Comparison of ENCODE assay signal across 7 cellular contexts in the genomic region with DNA sequence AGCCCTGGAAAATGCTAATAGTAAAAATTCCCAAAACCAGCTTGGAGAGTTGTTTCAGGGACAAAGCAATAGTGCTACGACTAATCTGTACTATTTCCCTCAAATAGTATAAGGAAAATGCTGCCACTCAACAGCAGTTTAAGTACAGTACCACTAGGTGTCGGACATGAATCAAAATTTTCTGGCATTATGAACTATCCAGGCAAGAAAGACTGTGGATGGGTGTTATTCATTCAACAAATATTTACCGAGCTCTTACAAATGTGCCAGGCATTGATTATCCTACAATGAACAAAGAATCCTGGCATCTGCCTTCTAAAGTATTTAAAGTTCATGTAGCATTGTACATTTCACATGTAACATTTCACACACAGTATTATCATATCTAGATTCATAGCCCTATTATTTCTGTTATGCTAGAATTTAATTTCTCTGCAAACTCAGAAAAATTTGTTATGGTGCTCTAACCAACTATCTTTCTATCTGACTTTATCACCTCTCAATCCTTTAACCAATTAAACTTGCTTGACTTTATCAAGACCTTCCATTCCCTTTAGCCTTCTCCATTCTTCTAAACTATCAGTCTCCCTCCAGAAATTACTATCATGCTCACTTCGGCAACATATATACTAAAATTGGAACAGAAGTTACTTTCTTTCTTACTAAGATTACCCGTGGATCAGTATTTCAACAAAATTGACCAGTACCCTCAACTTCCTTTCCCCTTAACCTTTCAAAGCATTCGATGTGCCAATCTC.
DNase-seq lines count a peak whose midpoint lies in the region; ATAC-seq and TF ChIP-seq lines count a peak whose summit lies in the region.

No MANE protein-coding gene starts in this region.

- peaks cover 10% of the 10 kb centered on the region for H3K36me3 Mint-ChIP-seq in brain

- H3K4me3 Mint-ChIP-seq in brain: no peak overlapping the region

- no peak overlapping the region for H3K27ac Mint-ChIP-seq in brain

- ATAC-seq in GM21367 (IDR thresholded peaks at IDR 0.05; ENCODE audit: unreplicated experiment) (peak; percentile 84), HG03520 (IDR thresholded peaks at IDR 0.05; ENCODE audit: unreplicated experiment) (peak; percentile 82)
- ATAC-seq in stimulated activated naive CD8-positive, alpha-beta T cell treated with anti-CD3 and anti-CD28 coated beads, Interleukin-15, Interleukin-2, amounts not matched to agents 100 U/mL and 50 U/mL, for 24 hours: peak; percentile 69

- peaks cover 15% of the 10 kb centered on the region for H3K4me1 Mint-ChIP-seq in brain

- DNase-seq in GM03348 (ENCODE audit: low spot score) (peak; percentile 79), NCI-H526 (lab: John Stamatoyannopoulos, UW) (peak; percentile 5 to 54), iPS-NIHi7 (ENCODE audit: extremely low spot score) (peak; percentile 34)
- no peak for DNase-seq in stimulated activated naive CD8-positive, alpha-beta T cell treated with anti-CD3 and anti-CD28 coated beads, Interleukin-15, Interleukin-2, amounts not matched to agents 100 U/mL and 50 U/mL, for 24 hours

- no peaks in the 10 kb centered on the region for H3K9me3 Mint-ChIP-seq in brain

- no peaks in the 10 kb centered on the region for H3K27me3 Mint-ChIP-seq in brain

- peak; percentile 75 to 79 for TF ChIP-seq CTCF in brain (conservative IDR thresholded peaks at IDR 0.05)
